8 cellular contexts compared by ENCODE assay signal in genomic region chr7:836429-836828, GRCh38. TPM values are rescaled to one million over a fixed set of nuclear protein-coding genes. Genes with fewer than 3 reads are reported as not detected.
A peak's percentile ranks its signal among the peaks of the same experiment; 100 is the strongest.
DNase-seq lines count a peak whose midpoint lies in the region; ATAC-seq and TF ChIP-seq lines count a peak whose summit lies in the region.

No MANE protein-coding gene starts in this region.

- H3K27ac Mint-ChIP-seq in activated naive CD4-positive, alpha-beta T cell treated with anti-CD3 and anti-CD28 coated beads, Interleukin-2, amount 10 ng/mL, durations not matched to agents 7 days and 5 days = peak overlapping the region; percentile 57

- no peak for DNase-seq in activated naive CD4-positive, alpha-beta T cell treated with anti-CD3 and anti-CD28 coated beads, Interleukin-2, amount 10 ng/mL, durations not matched to agents 7 days and 5 days
- DNase-seq in activated naive CD4-positive, alpha-beta T cell treated with Interleukin-2 at 50 U/mL for 16 hours = no peak
- peak; percentile 60 for DNase-seq in amniotic epithelial cell (ENCODE audit: low read depth)
- peak; percentile 75 for DNase-seq in iris pigment epithelial cell (ENCODE audit: low read depth)
- DNase-seq in upper lobe of right lung = no peak

- H3K4me1 ChIP-seq in upper lobe of right lung = peaks cover 32% of the 10 kb centered on the region

- TF ChIP-seq CTCF in upper lobe of right lung (IDR thresholded peaks at IDR 0.05) = peak; percentile 43

- peaks cover 37% of the 10 kb centered on the region for H3K36me3 Mint-ChIP-seq in activated naive CD4-positive, alpha-beta T cell treated with anti-CD3 and anti-CD28 coated beads, Interleukin-2, amount 10 ng/mL, durations not matched to agents 7 days and 5 days

- no peaks in the 10 kb centered on the region for H3K9me3 ChIP-seq in upper lobe of right lung

- H3K27ac ChIP-seq in upper lobe of right lung = peak overlapping the region; percentile 24

- peaks cover 8% of the 10 kb centered on the region for H3K36me3 ChIP-seq in upper lobe of right lung

- no peaks in the 10 kb centered on the region for H3K9me3 Mint-ChIP-seq in activated naive CD4-positive, alpha-beta T cell treated with anti-CD3 and anti-CD28 coated beads, Interleukin-2, amount 10 ng/mL, durations not matched to agents 7 days and 5 days

- H3K4me3 Mint-ChIP-seq in activated naive CD4-positive, alpha-beta T cell treated with anti-CD3 and anti-CD28 coated beads, Interleukin-2, amount 10 ng/mL, durations not matched to agents 7 days and 5 days = no peak overlapping the region

- no peaks in the 10 kb centered on the region for H3K27me3 Mint-ChIP-seq in activated naive CD4-positive, alpha-beta T cell treated with anti-CD3 and anti-CD28 coated beads, Interleukin-2, amount 10 ng/mL, durations not matched to agents 7 days and 5 days

- intact Hi-C loops in upper lobe of right lung (cut with DNase I) = no loop called here

- CTCF ChIA-PET in activated naive CD4-positive, alpha-beta T cell treated with anti-CD3 and anti-CD28 coated beads, Interleukin-2, amount 10 ng/mL, durations not matched to agents 7 days and 5 days (lab: Charles Lee) = interaction anchor here (0.7 to 2.1 kb wide), 2 partner anchors 20 to 38 kb away, joined by 3 to 13 read pairs; no protein-coding TSS in a partner anchor

- no peaks in the 10 kb centered on the region for H3K27me3 ChIP-seq in upper lobe of right lung

- H3K4me3 ChIP-seq in upper lobe of right lung = no peak overlapping the region

- H3K4me1 Mint-ChIP-seq in activated naive CD4-positive, alpha-beta T cell treated with anti-CD3 and anti-CD28 coated beads, Interleukin-2, amount 10 ng/mL, durations not matched to agents 7 days and 5 days = peaks cover 47% of the 10 kb centered on the region

- no peak for ATAC-seq in upper lobe of right lung
- ATAC-seq in HG02870 (IDR thresholded peaks at IDR 0.05; ENCODE audit: unreplicated experiment) = no peak
- ATAC-seq in activated CD4-positive, CD25-positive, alpha-beta regulatory T cell treated with anti-CD3 and anti-CD28 coated beads, Interleukin-2, amount 50 U/mL, for 24 hours = no peak
- ATAC-seq in GM19463 (IDR thresholded peaks at IDR 0.05; ENCODE audit: unreplicated experiment) = no peak

RNA-seq across cellular contexts. Expression of gene SUN1, which starts 4.2 kb away (rescaled TPM):
- total RNA-seq in upper lobe of right lung = 127 TPM

RNA-seq across cellular contexts. Expression of gene GET4, which starts 39.9 kb away (rescaled TPM):
- total RNA-seq in upper lobe of right lung = 35.1 TPM

Comparison
In these comparisons a context has a peak if more than half of its experiments do, and no peak if none do; other contexts are left out.
1. DNase-seq: peak in amniotic epithelial cell (single experiment) and iris pigment epithelial cell (single experiment); none in activated naive CD4-positive, alpha-beta T cell treated with anti-CD3 and anti-CD28 coated beads, Interleukin-2, amount 10 ng/mL, durations not matched to agents 7 days and 5 days (single experiment), activated naive CD4-positive, alpha-beta T cell treated with Interleukin-2 at 50 U/mL for 16 hours (single experiment) and upper lobe of right lung (single experiment).